ENCODE assay signal across 8 cellular contexts in the genomic region with DNA sequence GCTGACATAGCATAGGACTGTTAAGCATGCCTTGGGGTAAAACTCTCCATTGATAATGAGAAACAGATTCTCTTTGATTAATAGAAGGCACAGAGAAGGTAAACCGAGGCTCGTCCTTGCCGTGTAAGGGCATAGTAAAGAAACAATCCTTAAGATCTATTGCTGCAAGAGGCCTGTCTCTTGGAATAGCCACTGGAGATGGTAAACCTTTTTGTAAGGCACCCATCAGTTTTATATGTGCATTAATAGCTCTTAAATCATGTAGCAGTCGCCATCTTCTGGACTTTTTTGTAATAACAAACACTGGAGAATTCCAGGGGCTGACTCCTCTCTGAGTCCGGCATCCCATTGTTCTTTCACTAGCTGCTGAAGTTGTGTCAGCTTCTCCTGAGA. TPM values are rescaled to one million over a fixed set of nuclear protein-coding genes. Genes with fewer than 3 reads are reported as not detected.
A peak's percentile ranks its signal among the peaks of the same experiment; 100 is the strongest.
DNase-seq lines count a peak whose midpoint lies in the region; ATAC-seq lines count a peak whose summit lies in the region.

No MANE protein-coding gene starts in this region.

- H3K4me1 Mint-ChIP-seq in activated CD4-positive, alpha-beta memory T cell treated with anti-CD3 and anti-CD28 coated beads for 36 hours (ENCODE audit: low read depth) = no peaks in the 10 kb centered on the region
- peaks cover 3% of the 10 kb centered on the region for H3K4me1 Mint-ChIP-seq in activated CD4-positive, alpha-beta memory T cell treated with anti-CD3 and anti-CD28 coated beads, Interleukin-2, amount 10 ng/mL, durations not matched to agents 7 days and 5 days

- no peak overlapping the region for H3K27ac Mint-ChIP-seq in activated CD4-positive, alpha-beta memory T cell treated with anti-CD3 and anti-CD28 coated beads for 36 hours
- no peak overlapping the region for H3K27ac Mint-ChIP-seq in activated CD4-positive, alpha-beta memory T cell treated with anti-CD3 and anti-CD28 coated beads, Interleukin-2, amount 10 ng/mL, durations not matched to agents 7 days and 5 days

- no peak overlapping the region for H3K4me3 Mint-ChIP-seq in activated CD4-positive, alpha-beta memory T cell treated with anti-CD3 and anti-CD28 coated beads for 36 hours
- no peak overlapping the region for H3K4me3 Mint-ChIP-seq in activated CD4-positive, alpha-beta memory T cell treated with anti-CD3 and anti-CD28 coated beads, Interleukin-2, amount 10 ng/mL, durations not matched to agents 7 days and 5 days

- no peaks in the 10 kb centered on the region for H3K27me3 Mint-ChIP-seq in activated CD4-positive, alpha-beta memory T cell treated with anti-CD3 and anti-CD28 coated beads for 36 hours
- peaks cover 9% of the 10 kb centered on the region for H3K27me3 Mint-ChIP-seq in activated CD4-positive, alpha-beta memory T cell treated with anti-CD3 and anti-CD28 coated beads, Interleukin-2, amount 10 ng/mL, durations not matched to agents 7 days and 5 days

- POLR2A ChIA-PET in activated CD4-positive, alpha-beta memory T cell treated with anti-CD3 and anti-CD28 coated beads for 36 hours (lab: Charles Lee) = no interaction called here
- POLR2A ChIA-PET in activated CD4-positive, alpha-beta memory T cell treated with anti-CD3 and anti-CD28 coated beads, Interleukin-2, amount 10 ng/mL, durations not matched to agents 7 days and 5 days (lab: Charles Lee) = interaction anchor here (0.7 to 1.0 kb wide), 3 partner anchors 8 to 152 kb away, joined by 3 to 4 read pairs (median 3); a partner anchor contains a TSS

- peaks cover 8% of the 10 kb centered on the region for H3K36me3 Mint-ChIP-seq in activated CD4-positive, alpha-beta memory T cell treated with anti-CD3 and anti-CD28 coated beads for 36 hours
- H3K36me3 Mint-ChIP-seq in activated CD4-positive, alpha-beta memory T cell treated with anti-CD3 and anti-CD28 coated beads, Interleukin-2, amount 10 ng/mL, durations not matched to agents 7 days and 5 days (ENCODE audit: low read depth) = peaks cover 13% of the 10 kb centered on the region

- CTCF ChIA-PET in activated CD4-positive, alpha-beta memory T cell treated with anti-CD3 and anti-CD28 coated beads for 36 hours (lab: Charles Lee) = interaction anchor here (0.7 to 4.4 kb wide), 30 partner anchors 8 to 404 kb away, joined by 3 to 44 read pairs (median 4); a partner anchor contains a TSS
- CTCF ChIA-PET in activated CD4-positive, alpha-beta memory T cell treated with anti-CD3 and anti-CD28 coated beads, Interleukin-2, amount 10 ng/mL, durations not matched to agents 7 days and 5 days (lab: Charles Lee) = interaction anchor here (0.8 to 4.9 kb wide), 17 partner anchors 9 to 405 kb away, joined by 3 to 33 read pairs (median 4); a partner anchor contains a TSS

- ATAC-seq in HG03280 (IDR thresholded peaks at IDR 0.05; ENCODE audit: unreplicated experiment) (peak; percentile 50), Right ventricle myocardium superior (ENCODE audit: poor library complexity) (peak; percentile 90)

- H3K9me3 Mint-ChIP-seq in activated CD4-positive, alpha-beta memory T cell treated with anti-CD3 and anti-CD28 coated beads for 36 hours = peaks cover 24% of the 10 kb centered on the region
- H3K9me3 Mint-ChIP-seq in activated CD4-positive, alpha-beta memory T cell treated with anti-CD3 and anti-CD28 coated beads, Interleukin-2, amount 10 ng/mL, durations not matched to agents 7 days and 5 days = peaks cover 19% of the 10 kb centered on the region

- intact Hi-C loops in activated CD4-positive, alpha-beta memory T cell treated with anti-CD3 and anti-CD28 coated beads for 36 hours (cut with micrococcal nuclease) = loop anchor here (1.0 kb wide), 2 partner anchors 89 to 105 kb away; no protein-coding TSS in a partner anchor
- intact Hi-C loops in Right ventricle myocardium superior (cut with DNase I) = loop anchor here (5.0 kb wide), 3 partner anchors 102 to 337 kb away; no protein-coding TSS in a partner anchor

- DNase-seq in activated CD4-positive, alpha-beta memory T cell treated with anti-CD3 and anti-CD28 coated beads for 36 hours = peak; percentile 23
- no peak for DNase-seq in activated CD4-positive, alpha-beta memory T cell treated with anti-CD3 and anti-CD28 coated beads, Interleukin-2, amount 10 ng/mL, durations not matched to agents 7 days and 5 days
- peak; percentile 52 to 74 for DNase-seq in NCI-H446 (lab: John Stamatoyannopoulos, UW)
- peak; percentile 13 for DNase-seq in activated CD4-positive, alpha-beta T cell treated with anti-CD3 and anti-CD28 coated beads, Interleukin-2, amount 50 U/mL, for 1 hour
- no peak for DNase-seq in Right ventricle myocardium superior
- peak; percentile 96 for DNase-seq in pons (ENCODE audit: low spot score)
- no peak for DNase-seq in activated effector memory CD4-positive, alpha-beta T cell treated with anti-CD3 and anti-CD28 coated beads, Interleukin-2, amount 50 U/mL, for 16 hours

RNA-seq across cellular contexts. Expression of a gene that starts 8.4 kb away (rescaled TPM):
- total RNA-seq in activated CD4-positive, alpha-beta memory T cell treated with anti-CD3 and anti-CD28 coated beads for 36 hours = 10 to 100 TPM; 22.3 to 24.1 TPM
- total RNA-seq in activated CD4-positive, alpha-beta memory T cell treated with anti-CD3 and anti-CD28 coated beads, Interleukin-2, amount 10 ng/mL, durations not matched to agents 7 days and 5 days = 10 to 100 TPM; 30.8 to 31.7 TPM
- total RNA-seq in Right ventricle myocardium superior = 21.1 TPM

RNA-seq across cellular contexts. Expression of a gene that starts 8.4 kb away (rescaled TPM):
- total RNA-seq in activated CD4-positive, alpha-beta memory T cell treated with anti-CD3 and anti-CD28 coated beads for 36 hours = 10 to 100 TPM; 31.5 to 32.3 TPM
- total RNA-seq in activated CD4-positive, alpha-beta memory T cell treated with anti-CD3 and anti-CD28 coated beads, Interleukin-2, amount 10 ng/mL, durations not matched to agents 7 days and 5 days = 10 to 100 TPM; 27.5 to 28.0 TPM
- 0.46 TPM for total RNA-seq in Right ventricle myocardium superior

Comparison
In these comparisons a context has a peak if more than half of its experiments do, and no peak if none do; other contexts are left out.
1. DNase-seq: peak in activated CD4-positive, alpha-beta memory T cell treated with anti-CD3 and anti-CD28 coated beads for 36 hours (single experiment), NCI-H446 (2 of 2), activated CD4-positive, alpha-beta T cell treated with anti-CD3 and anti-CD28 coated beads, Interleukin-2, amount 50 U/mL, for 1 hour (single experiment) and pons (single experiment); none in activated CD4-positive, alpha-beta memory T cell treated with anti-CD3 and anti-CD28 coated beads, Interleukin-2, amount 10 ng/mL, durations not matched to agents 7 days and 5 days (single experiment), Right ventricle myocardium superior (single experiment) and activated effector memory CD4-positive, alpha-beta T cell treated with anti-CD3 and anti-CD28 coated beads, Interleukin-2, amount 50 U/mL, for 16 hours (single experiment).
2. RNA of a gene that starts 8.4 kb away (total RNA-seq): 31.5 to 32.3 TPM in activated CD4-positive, alpha-beta memory T cell treated with anti-CD3 and anti-CD28 coated beads for 36 hours and 27.5 to 28.0 TPM in activated CD4-positive, alpha-beta memory T cell treated with anti-CD3 and anti-CD28 coated beads, Interleukin-2, amount 10 ng/mL, durations not matched to agents 7 days and 5 days; 0.46 TPM in Right ventricle myocardium superior (single experiment); every median in the first group is over 10 times any median in the second.